Comparison of ENCODE assay signal across 8 cellular contexts in the genomic region with DNA sequence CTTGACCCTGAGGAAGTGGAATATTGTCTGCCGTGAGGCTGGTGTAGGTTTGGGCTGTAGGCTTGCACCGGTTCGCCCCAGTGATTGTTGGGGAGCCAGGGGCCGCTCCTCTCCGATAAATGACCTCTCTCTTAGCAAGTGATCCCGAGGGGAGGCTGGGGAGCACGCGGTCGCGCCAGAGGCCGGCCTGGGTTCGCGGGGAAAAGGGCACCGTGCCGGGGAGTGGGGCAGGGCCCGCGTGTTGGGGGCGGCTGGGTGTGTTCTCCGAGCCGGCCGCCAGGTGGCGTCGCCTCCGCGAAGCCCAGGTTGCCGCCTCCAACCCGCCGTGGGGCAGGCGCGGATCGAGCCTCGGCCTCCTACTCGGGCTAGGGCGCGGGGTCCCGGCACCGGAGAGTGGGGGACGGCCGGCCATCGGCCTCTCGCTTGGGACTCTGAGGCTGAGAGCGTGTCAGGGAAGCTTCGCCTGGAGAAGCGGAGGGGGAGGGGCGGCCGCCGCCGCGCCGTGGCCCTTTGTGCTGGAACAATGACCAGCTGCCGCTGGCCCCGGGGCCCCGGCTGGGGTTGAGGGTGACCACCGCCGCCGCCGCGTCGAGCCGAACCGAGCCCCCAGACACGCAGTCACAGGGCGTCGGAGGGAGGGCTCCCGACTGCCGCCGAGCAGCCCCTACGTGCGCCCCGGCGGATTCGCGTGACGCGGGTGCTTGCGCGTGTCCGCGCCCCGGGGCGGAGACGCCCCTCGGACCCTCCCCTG. TPM values are rescaled to one million over a fixed set of nuclear protein-coding genes. Genes with fewer than 3 reads are reported as not detected.
DNase-seq lines count a peak whose midpoint lies in the region; ATAC-seq and TF ChIP-seq lines count a peak whose summit lies in the region.

No MANE protein-coding gene starts in this region.

- TF ChIP-seq CTCF in lower leg skin (IDR thresholded peaks at IDR 0.05): peak in 1 of 3 donors; percentile 86

- intact Hi-C loops in lower leg skin (cut with DNase I; ENCODE audit: low total_unique reads): no loop called here

- peak overlapping the region; percentile 47 for H3K4me3 ChIP-seq in lower leg skin (ENCODE audit: low read depth, poor library complexity, severe bottlenecking)

- DNase-seq in NCI-H2196 (lab: John Stamatoyannopoulos, UW; ENCODE audit: unreplicated experiment) (peak; percentile 59), NCI-H2196 treated with DMSO at 0.1 percent for 48 hours (lab: John Stamatoyannopoulos, UW; ENCODE audit: unreplicated experiment) (no peak), NCI-H2171 treated with DMSO at 0.1 percent for 48 hours (lab: John Stamatoyannopoulos, UW) (peak; percentile 27), dermis blood vessel endothelial cell (peak; percentile 85), lower leg skin (ENCODE audit: low spot score in 2 of 2) (peak; percentile 66 to 97)
- DNase-seq in activated CD4-positive, alpha-beta T cell treated with anti-CD3 and anti-CD28 coated beads, Interleukin-2, amount 50 U/mL, for 24 hours (ENCODE audit: low read depth in 1 of 2, low spot score in 1 of 2): peak; percentile 57 to 64
- peak; percentile 68 to 69 for DNase-seq in stimulated activated CD4-positive, alpha-beta T cell treated with anti-CD3 and anti-CD28 coated beads, Interleukin-4, amount 100 ng/mL, for 48 hours (ENCODE audit: low read depth in 2 of 2)

- peak in 1 of 2 donors; percentile 73 for TF ChIP-seq POLR2A in lower leg skin (IDR thresholded peaks at IDR 0.05)

- 0% methylated on average over 15 to 64 of the region's 83 CpGs for WGBS in lower leg skin, 2 donors

- peak; percentile 53 for ATAC-seq in HG02852 (IDR thresholded peaks at IDR 0.05; ENCODE audit: unreplicated experiment)

RNA-seq across cellular contexts. Expression of gene LZTS2, which starts 0.4 kb away (rescaled TPM):
- total RNA-seq in dermis blood vessel endothelial cell: 43.6 and 57.8 TPM in 2 replicates
- 10 to 100 TPM; 58.9 to 81.4 (median 71.2) TPM for total RNA-seq in lower leg skin

RNA-seq across cellular contexts. Expression of gene TWNK, which starts 11.8 kb away (rescaled TPM):
- total RNA-seq in dermis blood vessel endothelial cell (7.7 and 8.8 TPM in 2 replicates), lower leg skin (1 to 10 TPM; 4.2 to 9.2 (median 6.4) TPM)

RNA-seq across cellular contexts. Expression of gene MRPL43, which starts 11.9 kb away (rescaled TPM):
- 50.4 and 50.6 TPM in 2 replicates for total RNA-seq in dermis blood vessel endothelial cell
- total RNA-seq in lower leg skin: 100 to 1,000 TPM in 2 of 4 donors, 10 to 100 TPM in 2; 82.2 to 132 (median 100) TPM

RNA-seq across cellular contexts. Expression of gene SEMA4G, which starts 29.9 kb away (rescaled TPM):
- total RNA-seq in dermis blood vessel endothelial cell (1.9 and 2.6 TPM in 2 replicates), lower leg skin (10 to 100 TPM; 15.3 to 31.9 (median 23.6) TPM)

RNA-seq across cellular contexts. Expression of gene PDZD7, which starts 31.8 kb away (rescaled TPM):
- 0.34 and 0.88 TPM in 2 replicates for total RNA-seq in dermis blood vessel endothelial cell
- 1 to 10 TPM; 1.5 to 9.0 (median 3.5) TPM for total RNA-seq in lower leg skin
